ENCODE assay signal across 8 cellular contexts in genomic region chr1:37989381-37989930, GRCh38. TPM values are rescaled to one million over a fixed set of nuclear protein-coding genes. Genes with fewer than 3 reads are reported as not detected.
DNase-seq lines count a peak whose midpoint lies in the region; ATAC-seq and TF ChIP-seq lines count a peak whose summit lies in the region.

No MANE protein-coding gene starts in this region.

- peaks cover 12% of the 10 kb centered on the region for H3K36me3 Mint-ChIP-seq in neural progenitor cell

- H3K27me3 Mint-ChIP-seq in neural progenitor cell (ENCODE audit: insufficient read depth, low read depth), result peaks cover 5% of the 10 kb centered on the region

- H3K9me3 ChIP-seq in neural progenitor cell (ENCODE audit: low read depth), result no peaks in the 10 kb centered on the region

- H3K9me3 Mint-ChIP-seq in neural progenitor cell, result no peaks in the 10 kb centered on the region

- H3K27me3 ChIP-seq in neural progenitor cell, result no peaks in the 10 kb centered on the region

- DNase-seq in M059J (ENCODE audit: low read depth) (peak; percentile 59), fibroblast of gingiva (ENCODE audit: low read depth) (peak; percentile 11), neural progenitor cell (ENCODE audit: low spot score) (peak; percentile 75), NCI-H187 (lab: John Stamatoyannopoulos, UW) (no peak), NCI-H2107 treated with DMSO at 0.1 percent for 48 hours (lab: John Stamatoyannopoulos, UW; ENCODE audit: unreplicated experiment) (no peak)
- DNase-seq in activated CD8-positive, alpha-beta memory T cell treated with anti-CD3 and anti-CD28 coated beads, Interleukin-2, amount 50 U/mL, for 4 hours, result peak; percentile 49

- no peak for TF ChIP-seq CTCF in neural progenitor cell (IDR thresholded peaks at IDR 0.05)

- peak overlapping the region; percentile 98 for H3K27ac Mint-ChIP-seq in neural progenitor cell

- H3K4me1 Mint-ChIP-seq in neural progenitor cell, result peaks cover 15% of the 10 kb centered on the region

- H2AFZ ChIP-seq in neural progenitor cell (replicated peaks), result peak overlapping the region; percentile 75

- H3F3A ChIP-seq in neural progenitor cell (ENCODE audit: low read depth), result peaks cover 18% of the 10 kb centered on the region

- H3K4me2 ChIP-seq in neural progenitor cell, result peak overlapping the region; percentile 99

- peak; percentile 32 for ATAC-seq in GM21786 (IDR thresholded peaks at IDR 0.05; ENCODE audit: unreplicated experiment)

- H3K4me1 ChIP-seq in neural progenitor cell, result peaks cover 8% of the 10 kb centered on the region

- peaks cover 30% of the 10 kb centered on the region for H3K79me2 ChIP-seq in neural progenitor cell (ENCODE audit: low read depth)

- peak overlapping the region; percentile 96 for H3K4me3 Mint-ChIP-seq in neural progenitor cell

- H3K4me3 ChIP-seq in GM08714 (ENCODE audit: low read length), result peak overlapping the region; percentile 77
- peak overlapping the region; percentile 98 for H3K4me3 ChIP-seq in neural progenitor cell

- peak overlapping the region; percentile 49 for H3K27ac ChIP-seq in neural progenitor cell

- peak overlapping the region; percentile 78 for H3K9ac ChIP-seq in neural progenitor cell

- peaks cover 10% of the 10 kb centered on the region for H4K20me1 ChIP-seq in neural progenitor cell (ENCODE audit: low read depth)

- peaks cover 6% of the 10 kb centered on the region for H3K36me3 ChIP-seq in neural progenitor cell

RNA-seq across cellular contexts. Expression of gene SF3A3, which starts 0.4 kb away (rescaled TPM):
- total RNA-seq in M059J (2014; rRNA removed; shearing (Covaris generic)), result 187 and 209 TPM in 2 replicates
- 120 and 172 TPM in 2 replicates for total RNA-seq in neural progenitor cell (ENCODE audit: low replicate concordance)

RNA-seq across cellular contexts. Expression of gene FHL3, which starts 15.9 kb away (rescaled TPM):
- total RNA-seq in M059J (2014; rRNA removed; shearing (Covaris generic)), result 18.2 and 24.6 TPM in 2 replicates
- 8.1 and 21.5 TPM in 2 replicates for total RNA-seq in neural progenitor cell (ENCODE audit: low replicate concordance)

RNA-seq across cellular contexts. Expression of gene UTP11, which starts 23.1 kb away (rescaled TPM):
- 69.6 and 103 TPM in 2 replicates for total RNA-seq in M059J (2014; rRNA removed; shearing (Covaris generic))
- total RNA-seq in neural progenitor cell (ENCODE audit: low replicate concordance), result 52.4 and 86.0 TPM in 2 replicates

RNA-seq across cellular contexts. Expression of gene INPP5B, which starts 42.6 kb away (rescaled TPM):
- total RNA-seq in M059J (2014; rRNA removed; shearing (Covaris generic)), result 6.3 and 8.5 TPM in 2 replicates
- total RNA-seq in neural progenitor cell (ENCODE audit: low replicate concordance), result 22.0 and 27.2 TPM in 2 replicates

RNA-seq across cellular contexts. Expression of gene POU3F1, which starts 57.1 kb away (rescaled TPM):
- not detected in 2 replicates for total RNA-seq in M059J (2014; rRNA removed; shearing (Covaris generic))
- total RNA-seq in neural progenitor cell (ENCODE audit: low replicate concordance), result 16.5 and 44.6 TPM in 2 replicates

Comparison
In these comparisons a context has a peak if more than half of its experiments do, and no peak if none do; other contexts are left out.
1. DNase-seq: peak in M059J (single experiment), activated CD8-positive, alpha-beta memory T cell treated with anti-CD3 and anti-CD28 coated beads, Interleukin-2, amount 50 U/mL, for 4 hours (single experiment), fibroblast of gingiva (single experiment) and neural progenitor cell (single experiment); none in NCI-H187 (0 of 2) and NCI-H2107 treated with DMSO at 0.1 percent for 48 hours (single experiment).